Comparison of ENCODE assay signal across 11 cellular contexts in the genomic region with DNA sequence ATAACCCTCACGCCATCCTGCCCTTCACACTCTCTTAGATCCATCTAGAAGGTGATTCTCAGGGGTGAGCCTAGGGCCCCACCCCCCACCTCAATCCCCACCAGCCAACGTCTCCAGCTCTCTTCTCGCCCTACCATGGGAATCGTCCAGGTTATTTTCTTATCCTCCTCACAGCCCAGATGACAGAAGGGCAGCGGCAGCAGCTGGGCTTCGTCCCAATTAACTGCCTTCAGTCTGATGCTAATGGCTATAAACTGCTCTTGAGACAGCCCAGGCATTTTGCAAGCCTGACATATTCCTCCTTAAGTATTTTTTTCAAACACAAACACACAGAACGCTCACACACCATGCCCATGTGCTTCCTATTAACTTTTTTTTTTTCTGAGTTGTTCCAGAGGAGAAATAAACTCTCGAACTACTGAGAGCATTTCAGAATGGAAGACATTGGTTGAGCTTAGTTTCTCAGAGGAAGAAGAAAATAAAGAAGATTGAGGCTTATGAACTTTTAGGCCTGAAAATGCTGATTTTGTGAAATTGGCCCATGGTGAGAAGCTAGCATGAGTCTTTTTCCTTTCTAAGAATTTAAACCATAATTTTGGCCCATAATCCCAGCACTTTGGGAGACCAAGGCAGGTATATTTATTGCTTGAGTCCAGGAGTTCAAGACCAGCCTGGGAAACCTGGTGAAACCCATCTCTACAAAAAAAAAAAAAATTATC.
DNase-seq lines count a peak whose midpoint lies in the region; ATAC-seq and TF ChIP-seq lines count a peak whose summit lies in the region.
"Had no signal": no experiment of that assay in that cellular context is flagged by ENCODE, and none has a peak within 500 bp of the region (broad histone marks: within the 10 kb centered on the region; RNA-seq: fewer than 3 reads in every experiment).

No MANE protein-coding gene starts in this region.

- H2AFZ ChIP-seq in GM23338, result peak overlapping the region; percentile 74; the same call in 1 of the 2 replicates
- H2AFZ ChIP-seq in hepatocyte, result no peak overlapping the region

- H3K4me1 ChIP-seq in GM23338 (ENCODE audit: insufficient read depth) (0 out of 2 replicates have a peak, but pooled peaks cover 5% of the 10 kb centered on the region), hepatocyte (ENCODE audit: insufficient read depth) (peaks cover 3% of the 10 kb centered on the region)
- H3K4me1 ChIP-seq: adrenal gland had no signal

- H3K27me3 ChIP-seq in GM23338 (ENCODE audit: insufficient read depth) (no peaks in the 10 kb centered on the region), hepatocyte (no peaks in the 10 kb centered on the region)
- H3K27me3 ChIP-seq: ovary had no signal

- 42% methylated on average over 8 of the region's 8 CpGs for WGBS in hepatocyte (ENCODE audit: low lambda C conversion rate, missing lambda C conversion rate)

- 0 out of 2 replicates have a peak overlapping the region, but pooled peaks have one; percentile 16 for H3K27ac ChIP-seq in GM23338 (ENCODE audit: low read depth)
- H3K27ac ChIP-seq in hepatocyte, result peak overlapping the region; percentile 16
- H3K27ac ChIP-seq: ovary had no signal

- H3K9me2 ChIP-seq in GM23338 (ENCODE audit: insufficient read depth) (no peaks in the 10 kb centered on the region), hepatocyte (replicated peaks; ENCODE audit: insufficient read depth) (no peaks in the 10 kb centered on the region)

- no peaks in the 10 kb centered on the region for H3K36me3 Mint-ChIP-seq in GM23338 (ENCODE audit: low read depth)

- no peak overlapping the region for H3K4me2 ChIP-seq in GM23338
- H3K4me2 ChIP-seq in hepatocyte, result no peak overlapping the region

- no peak overlapping the region for H3K27ac Mint-ChIP-seq in GM23338

- H4K20me1 ChIP-seq in GM23338 (replicated peaks; ENCODE audit: insufficient read depth), result no peaks in the 10 kb centered on the region
- H4K20me1 ChIP-seq in hepatocyte (ENCODE audit: insufficient read depth, poor library complexity, severe bottlenecking), result no peaks in the 10 kb centered on the region

- H3K36me3 ChIP-seq in GM23338 (ENCODE audit: insufficient read depth), result no peaks in the 10 kb centered on the region
- no peaks in the 10 kb centered on the region for H3K36me3 ChIP-seq in hepatocyte (replicated peaks; ENCODE audit: insufficient read depth, low read depth)
- H3K36me3 ChIP-seq: adrenal gland, ovary had no signal

- H3K4me1 Mint-ChIP-seq in GM23338, result peaks cover 6% of the 10 kb centered on the region

- H3K4me3 Mint-ChIP-seq in GM23338, result no peak overlapping the region

- ATAC-seq in GM23338, result no peak

- no peaks in the 10 kb centered on the region for H3F3A ChIP-seq in GM23338 (replicated peaks; ENCODE audit: low read depth)

- no peaks in the 10 kb centered on the region for H3K9me3 Mint-ChIP-seq in GM23338

- no peak overlapping the region for H3K4me3 ChIP-seq in GM23338
- no peak overlapping the region for H3K4me3 ChIP-seq in hepatocyte
- H3K4me3 ChIP-seq: adrenal gland, ovary had no signal

- H3K9me3 ChIP-seq in hepatocyte (ENCODE audit: low read depth), result no peaks in the 10 kb centered on the region
- H3K9me3 ChIP-seq: adrenal gland, ovary had no signal

- H3K27me3 Mint-ChIP-seq in GM23338 (ENCODE audit: insufficient read depth, low read depth, poor library complexity), result no peaks in the 10 kb centered on the region

- H3K79me2 ChIP-seq in GM23338 (replicated peaks; ENCODE audit: insufficient read depth), result no peaks in the 10 kb centered on the region
- H3K79me2 ChIP-seq in hepatocyte, result no peaks in the 10 kb centered on the region

- peak; percentile 19 for DNase-seq in GM23338 (ENCODE audit: low spot score)
- peak; percentile 4 for DNase-seq in amniotic epithelial cell (ENCODE audit: low read depth)
- DNase-seq in hepatocyte (ENCODE audit: low spot score), result peak; percentile 71
- DNase-seq in smooth muscle cell of the brain vasculature (ENCODE audit: low read depth, low spot score), result peak; percentile 33
- DNase-seq in activated CD4-positive, alpha-beta T cell treated with anti-CD3 and anti-CD28 coated beads for 4 hours, result no peak
- DNase-seq in NCI-H1436 treated with DMSO at 0.1 percent for 48 hours (lab: John Stamatoyannopoulos, UW), result no peak
- no peak for DNase-seq in 8988T
- DNase-seq in NCI-H2107 treated with DMSO at 0.1 percent for 48 hours (lab: John Stamatoyannopoulos, UW; ENCODE audit: unreplicated experiment), result no peak
- DNase-seq: DMS153, ovary had no signal

- TF ChIP-seq CTCF in GM23338 (conservative IDR thresholded peaks at IDR 0.05; ENCODE audit: low read depth in 2 of 2), result no peak
- no peak for TF ChIP-seq CTCF in hepatocyte (IDR thresholded peaks at IDR 0.05; ENCODE audit: poor library complexity)

TF ChIP-seq in GM23338, 12 proteins besides CTCF, POLR2A, EP300 and RAD21:
- TF ChIP-seq ZNF331 (CRISPR knock-in tag; IDR thresholded peaks at IDR 0.05; ENCODE audit: low read depth), result no peak
TF ChIP-seq in GM23338: peak in this region for 0.

Comparison
In these comparisons a context has a peak if more than half of its experiments do, and no peak if none do; other contexts are left out.
1. DNase-seq: peak in GM23338 (single experiment), amniotic epithelial cell (single experiment), hepatocyte (single experiment) and smooth muscle cell of the brain vasculature (single experiment); none in activated CD4-positive, alpha-beta T cell treated with anti-CD3 and anti-CD28 coated beads for 4 hours (0 of 2), NCI-H1436 treated with DMSO at 0.1 percent for 48 hours (single experiment), 8988T (single experiment) and NCI-H2107 treated with DMSO at 0.1 percent for 48 hours (single experiment).